In the genomic region with DNA sequence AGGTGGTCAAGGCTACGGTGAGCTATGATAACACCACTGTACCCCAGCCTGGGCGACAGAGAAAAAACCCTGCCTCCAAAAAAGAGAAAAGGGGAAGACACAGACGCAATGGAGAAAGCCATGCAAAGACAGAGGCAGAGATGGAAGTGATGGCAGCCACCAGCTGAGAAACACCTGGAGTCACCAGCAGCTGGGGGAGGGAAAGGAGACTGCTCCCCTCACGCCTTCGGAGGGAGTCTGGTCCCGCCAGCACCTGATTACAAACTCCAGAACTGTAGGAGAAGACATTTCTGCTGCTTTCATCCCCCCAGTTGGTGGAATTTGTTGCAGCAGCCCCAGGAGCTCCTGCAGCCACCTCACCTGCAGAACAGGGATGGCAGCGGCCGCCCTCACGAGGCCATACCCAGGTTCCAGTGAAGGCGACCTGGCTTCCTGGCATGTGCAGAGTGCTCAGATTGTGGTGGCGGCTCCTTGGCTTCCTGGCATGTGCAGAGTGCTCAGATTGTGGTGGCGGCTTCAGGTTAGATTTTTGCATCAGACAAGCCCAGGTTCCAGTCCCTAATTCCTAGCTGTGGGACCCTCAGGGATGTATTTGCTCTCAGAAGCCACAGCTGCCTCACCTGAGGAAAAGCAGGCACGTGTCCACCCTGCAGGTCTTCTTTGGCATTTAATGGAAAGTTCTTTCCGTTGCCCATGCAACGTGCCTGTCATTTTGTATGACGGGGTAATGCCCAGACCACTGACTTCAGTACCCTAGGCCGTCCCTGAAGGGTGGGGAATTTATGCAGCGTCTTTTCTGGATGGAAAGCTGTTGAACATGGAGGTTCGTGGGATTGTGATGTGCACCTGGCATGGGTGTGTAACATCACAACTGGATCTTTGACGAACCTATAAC, we compare ENCODE assay signal across 19 cellular contexts.
"Had no signal": no experiment of that assay in that cellular context is flagged by ENCODE, and none has a peak within 500 bp of the region (broad histone marks: within the 10 kb centered on the region; RNA-seq: fewer than 3 reads in every experiment).

No MANE protein-coding gene starts in this region.

- H3K4me3 ChIP-seq: colonic mucosa, hepatocyte, mucosa of descending colon, ovary, smooth muscle cell, testis, tibial nerve had no signal

- DNase-seq: colonic mucosa; dermis blood vessel endothelial cell; erythroblast; foreskin keratinocyte; left colon; left ventricle myocardium superior; mammary epithelial cell; mucosa of descending colon; naive thymus-derived CD8-positive, alpha-beta T cell; ovary; right cardiac atrium; stimulated activated CD4-positive, alpha-beta T cell treated with anti-CD3 and anti-CD28 coated beads, Interleukin-15, amount 100 ng/mL, for 24 hours; stimulated activated CD4-positive, alpha-beta T cell treated with anti-CD3 and anti-CD28 coated beads, Interleukin-1b, Interleukin-23, amount 100 ng/mL, for 48 hours; stimulated activated CD4-positive, alpha-beta T cell treated with anti-CD3 and anti-CD28 coated beads, Interleukin-4, amount 100 ng/mL, for 24 hours; testis had no signal

- H3K27ac ChIP-seq: colonic mucosa, foreskin keratinocyte, hepatocyte, ovary, testis, tibial nerve had no signal

- H3K36me3 ChIP-seq: colonic mucosa, ovary had no signal

- H3K4me1 ChIP-seq: colonic mucosa, foreskin keratinocyte, testis, tibial nerve had no signal

- ATAC-seq: foreskin keratinocyte; left colon; left ventricle myocardium superior; mucosa of descending colon; naive thymus-derived CD8-positive, alpha-beta T cell; right cardiac atrium; stimulated activated memory B cell treated with anti-CD40 and anti-IgM and Interleukin-4, amounts not matched to agents 10 μg/mL and 1 μg/mL and 100 μg/mL, for 72 hours had no signal

- H3K27me3 ChIP-seq: colonic mucosa, foreskin keratinocyte, hepatocyte, ovary, testis, tibial nerve had no signal

- H3K9me3 ChIP-seq: colonic mucosa, mucosa of descending colon, ovary, testis had no signal
